In the genomic region with DNA sequence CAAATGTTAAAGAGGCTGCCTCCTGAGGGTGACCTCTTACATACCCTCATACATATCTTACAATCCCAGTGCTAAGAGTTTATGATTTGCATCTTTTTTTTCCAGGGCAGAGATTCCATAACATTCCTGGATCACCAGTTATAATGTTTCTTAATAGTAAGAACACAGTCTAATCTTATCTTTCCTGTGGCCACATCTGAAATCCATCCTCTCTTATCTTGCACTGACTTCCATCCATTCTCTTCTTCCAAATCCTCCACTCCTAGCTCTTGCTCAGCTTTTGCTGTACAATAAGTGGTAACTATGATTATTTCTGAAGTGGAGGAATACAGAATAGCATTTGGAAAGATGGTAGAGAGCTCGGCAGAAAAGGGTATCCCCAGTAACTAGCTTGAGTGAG, we compare ENCODE assay signal across 38 cellular contexts. TPM values are rescaled to one million over a fixed set of nuclear protein-coding genes. Genes with fewer than 3 reads are reported as not detected.
"Had no signal": no experiment of that assay in that cellular context is flagged by ENCODE, and none has a peak within 500 bp of the region (broad histone marks: within the 10 kb centered on the region; RNA-seq: fewer than 3 reads in every experiment).

No MANE protein-coding gene starts in this region.

- ATAC-seq: activated CD8-positive, alpha-beta T cell treated with anti-CD3 and anti-CD28 coated beads for 36 hours; activated naive CD4-positive, alpha-beta T cell treated with anti-CD3 and anti-CD28 coated beads, Interleukin-2, amount 50 U/mL, for 72 hours; activated T-cell treated with anti-CD3 and anti-CD28 coated beads, Interleukin-2, amount 50 U/mL, for 4 hours; activated T-cell treated with anti-CD3 and anti-CD28 coated beads, Interleukin-2, amount 50 U/mL, for 72 hours; activated T-helper 17 cell treated with anti-CD3 and anti-CD28 coated beads, Interleukin-2, amount 50 U/mL, for 72 hours; T-cell had no signal

- H3K27ac ChIP-seq: adrenal gland, ascending aorta, cardiac muscle cell, VCaP had no signal

- H3K36me3 Mint-ChIP-seq: activated naive CD4-positive, alpha-beta T cell treated with anti-CD3 and anti-CD28 coated beads, Interleukin-2, amount 50 U/mL, for 72 hours; activated naive CD8-positive, alpha-beta T cell treated with anti-CD3 and anti-CD28 coated beads for 36 hours had no signal

- H3K27ac Mint-ChIP-seq: activated B cell treated with CpG ODN at 0.5 μM for 24 hours; activated CD4-positive, alpha-beta memory T cell treated with anti-CD3 and anti-CD28 coated beads for 36 hours; activated CD4-positive, alpha-beta T cell treated with anti-CD3 and anti-CD28 coated beads, Interleukin-2, amount 10 ng/mL, durations not matched to agents 24 days and 14 days; activated CD8-positive, alpha-beta T cell treated with anti-CD3 and anti-CD28 coated beads for 36 hours; activated naive CD4-positive, alpha-beta T cell treated with anti-CD3 and anti-CD28 coated beads for 36 hours; activated naive CD4-positive, alpha-beta T cell treated with anti-CD3 and anti-CD28 coated beads, Interleukin-2, amount 50 U/mL, for 72 hours; activated naive CD8-positive, alpha-beta T cell treated with anti-CD3 and anti-CD28 coated beads for 36 hours; activated T-cell treated with anti-CD3 and anti-CD28 coated beads, Interleukin-2, amount 50 U/mL, for 72 hours; activated T-helper 1 cell treated with anti-CD3 and anti-CD28 coated beads, Interleukin-12 subunit alpha, Interleukin-12 subunit beta, Interleukin-2, Interleukin-4 antibody, amounts not matched to agents 30 ng/mL and 10 ng/mL and 1 ng/mL, durations not matched to agents 14 hours and 24 hours and 36 hours; activated T-helper 17 cell treated with anti-CD3 and anti-CD28 coated beads, Interleukin-2, amount 50 U/mL, for 72 hours; brain; T-cell; T-helper 2 cell treated with Interferon-gamma antibody and Interleukin-4, amounts not matched to agents 5 μg/mL and 100 μg/mL, for 36 hours had no signal

- H3K9me3 Mint-ChIP-seq: activated B cell treated with CpG ODN at 0.5 μM for 24 hours; activated CD4-positive, alpha-beta memory T cell treated with anti-CD3 and anti-CD28 coated beads for 36 hours; activated CD4-positive, alpha-beta T cell treated with anti-CD3 and anti-CD28 coated beads, Interleukin-2, amount 10 ng/mL, durations not matched to agents 24 days and 14 days; activated CD8-positive, alpha-beta T cell treated with anti-CD3 and anti-CD28 coated beads for 36 hours; activated naive CD4-positive, alpha-beta T cell treated with anti-CD3 and anti-CD28 coated beads for 36 hours; activated naive CD4-positive, alpha-beta T cell treated with anti-CD3 and anti-CD28 coated beads, Interleukin-2, amount 50 U/mL, for 72 hours; activated naive CD8-positive, alpha-beta T cell treated with anti-CD3 and anti-CD28 coated beads for 36 hours; activated T-cell treated with anti-CD3 and anti-CD28 coated beads, Interleukin-2, amount 50 U/mL, for 4 hours; activated T-cell treated with anti-CD3 and anti-CD28 coated beads, Interleukin-2, amount 50 U/mL, for 72 hours; activated T-helper 1 cell treated with anti-CD3 and anti-CD28 coated beads, Interleukin-12 subunit alpha, Interleukin-12 subunit beta, Interleukin-2, Interleukin-4 antibody, amounts not matched to agents 30 ng/mL and 10 ng/mL and 1 ng/mL, durations not matched to agents 14 hours and 24 hours and 36 hours; activated T-helper 17 cell treated with anti-CD3 and anti-CD28 coated beads, Interleukin-2, amount 50 U/mL, for 72 hours; brain; central memory CD8-positive, alpha-beta T cell; T-cell; T-helper 2 cell treated with Interferon-gamma antibody and Interleukin-4, amounts not matched to agents 5 μg/mL and 100 μg/mL, for 36 hours had no signal

- H3K27me3 ChIP-seq: adrenal gland, ascending aorta, cardiac muscle cell had no signal

- FAIRE-seq: bronchial epithelial cell, TTC549 had no signal

- H3K4me3 Mint-ChIP-seq: activated B cell treated with CpG ODN at 0.5 μM for 24 hours; activated CD4-positive, alpha-beta memory T cell treated with anti-CD3 and anti-CD28 coated beads for 36 hours; activated CD4-positive, alpha-beta T cell treated with anti-CD3 and anti-CD28 coated beads, Interleukin-2, amount 10 ng/mL, durations not matched to agents 24 days and 14 days; activated CD8-positive, alpha-beta T cell treated with anti-CD3 and anti-CD28 coated beads for 36 hours; activated naive CD4-positive, alpha-beta T cell treated with anti-CD3 and anti-CD28 coated beads for 36 hours; activated naive CD8-positive, alpha-beta T cell treated with anti-CD3 and anti-CD28 coated beads for 36 hours; activated T-cell treated with anti-CD3 and anti-CD28 coated beads, Interleukin-2, amount 50 U/mL, for 4 hours; activated T-cell treated with anti-CD3 and anti-CD28 coated beads, Interleukin-2, amount 50 U/mL, for 72 hours; activated T-helper 1 cell treated with anti-CD3 and anti-CD28 coated beads, Interleukin-12 subunit alpha, Interleukin-12 subunit beta, Interleukin-2, Interleukin-4 antibody, amounts not matched to agents 30 ng/mL and 10 ng/mL and 1 ng/mL, durations not matched to agents 14 hours and 24 hours and 36 hours; activated T-helper 17 cell treated with anti-CD3 and anti-CD28 coated beads, Interleukin-2, amount 50 U/mL, for 72 hours; brain; central memory CD8-positive, alpha-beta T cell; T-cell; T-helper 2 cell treated with Interferon-gamma antibody and Interleukin-4, amounts not matched to agents 5 μg/mL and 100 μg/mL, for 36 hours had no signal

- DNase-seq: activated B cell treated with CpG ODN at 0.5 μM for 24 hours; activated CD4-positive, alpha-beta memory T cell treated with anti-CD3 and anti-CD28 coated beads for 36 hours; activated CD4-positive, alpha-beta T cell treated with anti-CD3 and anti-CD28 coated beads for 4 hours; activated CD4-positive, alpha-beta T cell treated with anti-CD3 and anti-CD28 coated beads, Interleukin-2, amount 10 ng/mL, durations not matched to agents 24 days and 14 days; activated CD4-positive, alpha-beta T cell treated with anti-CD3 and anti-CD28 coated beads, Interleukin-2, amount 50 U/mL, for 1 hour; activated CD4-positive, alpha-beta T cell treated with anti-CD3 and anti-CD28 coated beads, Interleukin-2, amount 50 U/mL, for 4 hours; activated CD4-positive, CD25-positive, alpha-beta regulatory T cell treated with anti-CD3 and anti-CD28 coated beads, Interleukin-2, amount 50 U/mL, for 72 hours; activated CD8-positive, alpha-beta memory T cell treated with anti-CD3 and anti-CD28 coated beads, Interleukin-2, amount 50 U/mL, for 4 hours; activated CD8-positive, alpha-beta T cell treated with anti-CD3 and anti-CD28 coated beads for 36 hours; activated effector memory CD4-positive, alpha-beta T cell treated with anti-CD3 and anti-CD28 coated beads, Interleukin-2, amount 50 U/mL, for 16 hours; activated gamma-delta T cell treated with Interleukin-2 at 50 U/mL for 16 hours; activated naive CD4-positive, alpha-beta T cell; activated naive CD4-positive, alpha-beta T cell treated with anti-CD3 and anti-CD28 coated beads for 36 hours; activated naive CD4-positive, alpha-beta T cell treated with anti-CD3 and anti-CD28 coated beads, Interleukin-2, amount 50 U/mL, for 16 hours; activated naive CD8-positive, alpha-beta T cell treated with anti-CD3 and anti-CD28 coated beads for 36 hours; activated T-cell treated with anti-CD3 and anti-CD28 coated beads for 4 hours; activated T-cell treated with anti-CD3 and anti-CD28 coated beads, Interleukin-2, amount 50 U/mL, for 1 hour; activated T-cell treated with anti-CD3 and anti-CD28 coated beads, Interleukin-2, amount 50 U/mL, for 4 hours; activated T-cell treated with anti-CD3 and anti-CD28 coated beads, Interleukin-2, amount 50 U/mL, for 72 hours; adrenal gland; amygdala; anterior cingulate cortex; caudate nucleus; cerebellar nuclear complex; T-cell; T-helper 2 cell; T-helper 9 cell had no signal

- H3K9me3 ChIP-seq: adrenal gland, ascending aorta had no signal

- H3K4me3 ChIP-seq: adrenal gland, ascending aorta, cardiac muscle cell had no signal

RNA-seq across cellular contexts. Expression of gene CISTR, which starts 30.8 kb away (rescaled TPM):
- polyA plus RNA-seq: adrenal gland had no signal
